ENCODE assay signal across 8 cellular contexts in the genomic region with DNA sequence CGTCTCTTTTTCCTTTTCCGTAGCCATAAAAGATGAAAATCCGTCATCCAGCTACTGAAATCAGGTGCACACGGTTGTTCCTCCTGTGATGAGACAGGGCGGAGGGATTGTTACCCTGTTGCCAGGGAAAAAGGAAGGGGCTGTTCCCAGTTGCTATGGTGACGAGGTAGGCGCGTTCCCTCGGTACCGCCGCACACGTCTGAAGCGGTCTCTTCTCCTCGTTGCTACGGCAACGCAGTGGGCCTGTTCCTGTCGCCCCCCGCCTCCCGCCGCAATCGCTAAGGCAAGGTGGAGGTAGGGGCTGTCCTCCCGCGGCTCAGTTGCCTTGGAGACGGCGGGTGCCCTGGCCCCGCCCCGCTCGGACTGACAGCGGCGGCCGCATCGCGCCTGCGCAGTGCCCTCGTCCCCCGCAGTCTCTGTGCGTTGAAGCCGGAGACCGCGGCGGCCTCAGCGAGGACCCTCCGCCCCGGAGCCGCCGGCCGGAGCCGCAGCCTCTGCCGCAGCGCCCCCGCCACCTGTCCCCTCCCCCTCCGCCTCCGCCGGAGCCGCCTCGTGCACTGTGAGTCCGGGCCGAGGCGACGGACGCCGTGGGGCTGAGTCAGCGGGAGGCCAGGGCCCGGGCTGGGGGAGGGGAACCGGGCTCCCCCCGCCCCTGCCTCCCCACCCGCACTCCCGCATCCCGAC. TPM values are rescaled to one million over a fixed set of nuclear protein-coding genes. Genes with fewer than 3 reads are reported as not detected.
A peak's percentile ranks its signal among the peaks of the same experiment; 100 is the strongest.
DNase-seq lines count a peak whose midpoint lies in the region; TF ChIP-seq lines count a peak whose summit lies in the region.

A gene (plus strand): TSS at position 394 of the 684 bp plus-strand sequence. CDS start 51,582 bp downstream, outside the sequence.

- H3K9ac ChIP-seq in BLaER1 (no peak within 1 kb of the TSS), HUES64 (ENCODE audit: low read depth, low read length) (no peak within 1 kb of the TSS), OCI-LY3 (ENCODE audit: low read length) (peak within 1 kb of the TSS; percentile 46; the same call in 1 of the 2 replicates)

- H3K79me2 ChIP-seq in OCI-LY3 (ENCODE audit: low read length) = no peaks in the 10 kb centered on the region

- H3K9me3 ChIP-seq in BLaER1 (no peaks in the 10 kb centered on the region), HUES64 (ENCODE audit: insufficient read depth, low read depth, low read length) (no peaks in the 10 kb centered on the region), OCI-LY3 (ENCODE audit: insufficient read depth, low read length) (no peaks in the 10 kb centered on the region)

- H4K20me1 ChIP-seq in BLaER1 (peaks cover 20% of the 10 kb centered on the region; the same call in 1 of the 2 replicates), OCI-LY3 (ENCODE audit: insufficient read depth, low read length) (no peaks in the 10 kb centered on the region)

- peak within 1 kb of the TSS; percentile 64; the same call in 1 of the 2 replicates for H2AFZ ChIP-seq in OCI-LY3 (ENCODE audit: low read depth, low read length)

- under 1% methylated on average over 68 of the region's 69 CpGs for WGBS in HUES64

- DNase-seq in GM20000 (ENCODE audit: low spot score) = peak; percentile 95
- DNase-seq in activated T-cell treated with anti-CD3 and anti-CD28 coated beads for 48 hours (ENCODE audit: low read depth) = peak; percentile 77
- DNase-seq in epithelial cell of prostate (ENCODE audit: low read depth, low spot score) = no peak
- peak; percentile 87 for DNase-seq in midbrain (lab: John Stamatoyannopoulos, UW)
- peak; percentile 70 to 71 for DNase-seq in stimulated activated CD8-positive, alpha-beta memory T cell treated with anti-CD3 and anti-CD28 coated beads, Interleukin-15, amount 100 ng/mL, for 48 hours (ENCODE audit: low read depth in 2 of 2)

- TF ChIP-seq CTCF in GM20000 (IDR thresholded peaks at IDR 0.05; ENCODE audit: extremely low read depth, missing control alignments) (no peak), OCI-LY3 (IDR thresholded peaks at IDR 0.05; ENCODE audit: low read depth, low read length) (no peak)

- H3K4me3 ChIP-seq in BLaER1 (peak within 1 kb of the TSS; percentile 70), HUES64 (ENCODE audit: low read length) (peak within 1 kb of the TSS; percentile 52), OCI-LY3 (ENCODE audit: low read length) (peak within 1 kb of the TSS; percentile 77)

- peaks cover 14% of the 10 kb centered on the region for H3K4me1 ChIP-seq in BLaER1
- H3K4me1 ChIP-seq in HUES64 (ENCODE audit: insufficient read depth, low read length) = peaks cover 14% of the 10 kb centered on the region
- peaks cover 7% of the 10 kb centered on the region for H3K4me1 ChIP-seq in OCI-LY3 (ENCODE audit: low read length)

- H3K27me3 ChIP-seq in BLaER1 (peaks cover 42% of the 10 kb centered on the region), HUES64 (ENCODE audit: insufficient read depth, low read length) (peaks cover 44% of the 10 kb centered on the region), OCI-LY3 (ENCODE audit: low read depth, low read length) (peaks cover 23% of the 10 kb centered on the region)

- peak within 1 kb of the TSS; percentile 95 for H3K4me2 ChIP-seq in BLaER1
- H3K4me2 ChIP-seq in OCI-LY3 (ENCODE audit: low read length) = peak within 1 kb of the TSS; percentile 80

- no peak within 1 kb of the TSS for H3K27ac ChIP-seq in BLaER1
- H3K27ac ChIP-seq in HUES64 (ENCODE audit: low read depth, low read length) = no peak within 1 kb of the TSS
- H3K27ac ChIP-seq in OCI-LY3 (ENCODE audit: low read length) = no peak within 1 kb of the TSS
- H3K27ac ChIP-seq in epithelial cell of prostate = peak within 1 kb of the TSS; percentile 72

- no peaks in the 10 kb centered on the region for H3K36me3 ChIP-seq in BLaER1
- no peaks in the 10 kb centered on the region for H3K36me3 ChIP-seq in HUES64 (ENCODE audit: insufficient read depth, low read length)
- no peaks in the 10 kb centered on the region for H3K36me3 ChIP-seq in OCI-LY3 (replicated peaks; ENCODE audit: low read depth, low read length)

RNA-seq across cellular contexts. Expression of the gene that starts here (rescaled TPM):
- 4.8 TPM for polyA plus RNA-seq in HUES64 (2013, experiment 1 of 2)
- 6.2 TPM for polyA plus RNA-seq in HUES64 (2013, experiment 2 of 2)
